In the genomic region with DNA sequence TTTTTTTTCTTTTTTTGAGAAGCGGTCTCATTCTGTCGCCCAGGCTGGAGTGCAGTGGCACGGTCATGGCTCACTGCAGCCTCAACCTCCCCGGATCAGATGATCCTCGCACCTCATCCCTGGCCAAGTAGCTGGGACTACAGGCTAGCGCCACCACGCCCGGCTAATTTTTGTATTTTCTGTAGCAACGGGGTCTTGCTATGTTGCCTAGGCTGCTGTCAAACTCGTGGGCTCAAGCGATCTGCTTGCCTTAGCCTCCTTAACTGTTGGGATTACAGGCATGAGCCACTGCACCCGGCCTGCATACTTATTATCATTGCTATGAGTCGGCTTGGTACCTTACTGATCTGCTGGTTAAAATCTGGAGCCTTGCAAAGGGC, we compare ENCODE assay signal across 8 cellular contexts. TPM values are rescaled to one million over a fixed set of nuclear protein-coding genes. Genes with fewer than 3 reads are reported as not detected.
DNase-seq lines count a peak whose midpoint lies in the region; ATAC-seq, FAIRE-seq and TF ChIP-seq lines count a peak whose summit lies in the region.

No MANE protein-coding gene starts in this region.

- peaks cover 37% of the 10 kb centered on the region for H3K4me1 ChIP-seq in OCI-LY1 (ENCODE audit: insufficient read depth, low read length, severe bottlenecking)
- peaks cover 10 to 22% (median 15%) of the 10 kb centered on the region in 4 donors for H3K4me1 ChIP-seq in liver (ENCODE audit: control insufficient read depth in 4 of 4, insufficient read depth in 4 of 4, low read length in 3 of 4)
- peaks cover 39% of the 10 kb centered on the region for H3K4me1 ChIP-seq in suprapubic skin

- H3F3A ChIP-seq in OCI-LY1 (ENCODE audit: insufficient read depth, low read length), result 0 out of 2 replicates have a peak, but pooled peaks cover 4% of the 10 kb centered on the region

- FAIRE-seq in GM19239 (lab: Jason Lieb, UNC), result no peak

- TF ChIP-seq CTCF in OCI-LY1 (IDR thresholded peaks at IDR 0.05; ENCODE audit: low read length) (no peak), MCF 10A (IDR thresholded peaks at IDR 0.05; ENCODE audit: unreplicated experiment) (no peak), liver (IDR thresholded peaks at IDR 0.05; ENCODE audit: low read depth, low read length, missing input control) (no peak), suprapubic skin (IDR thresholded peaks at IDR 0.05) (no peak)

- 30% methylated on average over 13 of the region's 13 CpGs for WGBS in liver
- WGBS in suprapubic skin, result 24% methylated on average over 13 of the region's 13 CpGs

- peak overlapping the region; percentile 88 for H3K4me3 ChIP-seq in OCI-LY1 (ENCODE audit: low read depth, low read length, poor library complexity, severe bottlenecking)
- H3K4me3 ChIP-seq in liver (ENCODE audit: low read depth in 1 of 3, low read length in 3 of 3), result peak overlapping the region; percentile 64 to 89 (median 88)
- H3K4me3 ChIP-seq in suprapubic skin, result peak overlapping the region; percentile 81

- H4K20me1 ChIP-seq in OCI-LY1 (ENCODE audit: insufficient read depth, low read length), result no peaks in the 10 kb centered on the region

- POLR2A ChIA-PET in MCF 10A (lab: Yijun Ruan, JAX), result interaction anchor here (0.7 to 1.8 kb wide), 10 partner anchors 10 to 214 kb away, joined by 3 to 12 read pairs (median 3); a partner anchor contains a TSS

- H2AFZ ChIP-seq in OCI-LY1 (ENCODE audit: low read length), result no peak overlapping the region

- no peaks in the 10 kb centered on the region for H3K9me3 Mint-ChIP-seq in MCF 10A (ENCODE audit: unreplicated experiment)

- no peaks in the 10 kb centered on the region for H3K9me2 ChIP-seq in OCI-LY1 (ENCODE audit: low read depth, low read length)

- CTCF ChIA-PET in MCF 10A (lab: Yijun Ruan, JAX), result interaction anchor here (0.7 to 1.4 kb wide), 4 partner anchors 15 to 159 kb away, joined by 3 to 5 read pairs (median 4); no protein-coding TSS in a partner anchor

- no peak for TF ChIP-seq RAD21 in liver (IDR thresholded peaks at IDR 0.05)

- peaks cover 27% of the 10 kb centered on the region for H3K4me1 Mint-ChIP-seq in MCF 10A (ENCODE audit: insufficient read depth, unreplicated experiment)

- no peaks in the 10 kb centered on the region for H3K27me3 Mint-ChIP-seq in MCF 10A (ENCODE audit: insufficient read depth, unreplicated experiment)

- peaks cover 77% of the 10 kb centered on the region for H3K36me3 Mint-ChIP-seq in MCF 10A (ENCODE audit: insufficient read depth, unreplicated experiment)

- H3K9ac ChIP-seq in OCI-LY1 (ENCODE audit: low read length), result peak overlapping the region; percentile 74
- H3K9ac ChIP-seq in liver (ENCODE audit: low read depth in 1 of 2, low read length in 2 of 2), result peak overlapping the region; percentile 55 to 69

- H3K27ac ChIP-seq in OCI-LY1 (ENCODE audit: low read depth, low read length, poor library complexity, severe bottlenecking), result peak overlapping the region; percentile 75
- peak overlapping the region; percentile 58 to 81 for H3K27ac ChIP-seq in liver (ENCODE audit: low read depth in 1 of 2, low read length in 2 of 2)
- H3K27ac ChIP-seq in suprapubic skin, result peak overlapping the region; percentile 85

- peaks cover 42% of the 10 kb centered on the region for H3K79me2 ChIP-seq in OCI-LY1 (ENCODE audit: insufficient read depth, low read length)

- intact Hi-C loops in MCF 10A (cut with micrococcal nuclease), result loop anchor here (5.0 kb wide), 1 partner anchor 47 kb away; no protein-coding TSS in a partner anchor

- H3K4me3 Mint-ChIP-seq in MCF 10A (ENCODE audit: unreplicated experiment), result peak overlapping the region; percentile 80

- H3K27me3 ChIP-seq in OCI-LY1 (ENCODE audit: insufficient read depth, low read length) (no peaks in the 10 kb centered on the region), liver (ENCODE audit: control insufficient read depth in 4 of 4, insufficient read depth in 4 of 4, low read length in 3 of 4) (no peaks in the 10 kb centered on the region), suprapubic skin (no peaks in the 10 kb centered on the region)

- H3K4me2 ChIP-seq in OCI-LY1 (ENCODE audit: low read length), result peak overlapping the region; percentile 75

- no peak for ATAC-seq in HG02678 (IDR thresholded peaks at IDR 0.05; ENCODE audit: unreplicated experiment)

- TF ChIP-seq EP300 in suprapubic skin (IDR thresholded peaks at IDR 0.05), result no peak

- H3K9me3 ChIP-seq in OCI-LY1 (ENCODE audit: low read length), result no peaks in the 10 kb centered on the region
- no peaks in the 10 kb centered on the region for H3K9me3 ChIP-seq in liver (ENCODE audit: control insufficient read depth in 4 of 4, low read length in 3 of 4)
- no peaks in the 10 kb centered on the region for H3K9me3 ChIP-seq in suprapubic skin

- H3K36me3 ChIP-seq in OCI-LY1 (ENCODE audit: insufficient read depth, low read length), result peaks cover 54% of the 10 kb centered on the region
- H3K36me3 ChIP-seq in liver (ENCODE audit: control insufficient read depth in 4 of 4, insufficient read depth in 3 of 4, low read depth in 1 of 4, low read length in 3 of 4), result peaks cover 0 to 17% (median 11%) of the 10 kb centered on the region in 4 donors
- peaks cover 27% of the 10 kb centered on the region for H3K36me3 ChIP-seq in suprapubic skin

- no TSS peak for BruUV-seq in MCF 10A (replicated peaks; lab: Mats Ljungman, UMichigan)

- peak; percentile 22 for DNase-seq in NCI-H2227 (lab: John Stamatoyannopoulos, UW; ENCODE audit: unreplicated experiment)
- no peak for DNase-seq in NCI-H2227 treated with DMSO at 0.1 percent for 48 hours (lab: John Stamatoyannopoulos, UW)
- peak; percentile 23 for DNase-seq in MCF 10A (ENCODE audit: unreplicated experiment)
- DNase-seq in suprapubic skin (ENCODE audit: low spot score in 2 of 2), result no peak
- no peak for DNase-seq in GM19239 (ENCODE audit: insufficient read length, low spot score)

- no peak for TF ChIP-seq POLR2A in suprapubic skin (IDR thresholded peaks at IDR 0.05)

- peak overlapping the region; percentile 96 for H3K27ac Mint-ChIP-seq in MCF 10A (ENCODE audit: low read depth, unreplicated experiment)

TF ChIP-seq in liver, 16 proteins besides CTCF, POLR2A, EP300 and RAD21:
- TF ChIP-seq RXRA (IDR thresholded peaks at IDR 0.05), result no peak

RNA-seq across cellular contexts. Expression of a gene that starts 0.8 kb away (rescaled TPM):
- total RNA-seq in MCF 10A (2022), result 390 and 403 TPM in 2 replicates
- 10 to 100 TPM; 67.9 to 81.7 TPM for total RNA-seq in liver
- polyA plus RNA-seq in liver, result 10 to 100 TPM; 24.8 to 31.4 TPM
- total RNA-seq in suprapubic skin, result 100 to 1,000 TPM in 1 of 4 donors, 10 to 100 TPM in 3; 58.8 to 152 (median 80.0) TPM

RNA-seq across cellular contexts. Expression of a gene that starts 30.9 kb away (rescaled TPM):
- 38.7 and 41.8 TPM in 2 replicates for total RNA-seq in MCF 10A (2022)
- total RNA-seq in liver, result 10 to 100 TPM; 10.3 to 21.2 TPM
- polyA plus RNA-seq in liver, result 10 to 100 TPM in 1 of 2 donors, 1 to 10 TPM in 1; 5.3 to 15.3 TPM
- 10 to 100 TPM; 21.8 to 80.1 (median 33.9) TPM for total RNA-seq in suprapubic skin

RNA-seq across cellular contexts. Expression of a gene that starts 31.5 kb away (rescaled TPM):
- total RNA-seq in MCF 10A (2022) (1.5 and 4.2 TPM in 2 replicates), liver (1 to 10 TPM; 1.7 to 8.7 TPM), suprapubic skin (10 to 100 TPM; 14.1 to 39.5 (median 19.2) TPM)
- under 1 TPM; 0.62 to 0.89 TPM for polyA plus RNA-seq in liver

Comparison
In these comparisons a context has a peak if more than half of its experiments do, and no peak if none do; other contexts are left out.
1. DNase-seq: peak in NCI-H2227 (single experiment) and MCF 10A (single experiment); none in NCI-H2227 treated with DMSO at 0.1 percent for 48 hours (single experiment), suprapubic skin (0 of 2) and GM19239 (single experiment).
2. Peak in every context shown above with its lines, with median percentiles within 50 percentile points of each other: H3K27ac ChIP-seq and H3K4me3 ChIP-seq.